ENCODE assay signal across 39 cellular contexts in the genomic region with DNA sequence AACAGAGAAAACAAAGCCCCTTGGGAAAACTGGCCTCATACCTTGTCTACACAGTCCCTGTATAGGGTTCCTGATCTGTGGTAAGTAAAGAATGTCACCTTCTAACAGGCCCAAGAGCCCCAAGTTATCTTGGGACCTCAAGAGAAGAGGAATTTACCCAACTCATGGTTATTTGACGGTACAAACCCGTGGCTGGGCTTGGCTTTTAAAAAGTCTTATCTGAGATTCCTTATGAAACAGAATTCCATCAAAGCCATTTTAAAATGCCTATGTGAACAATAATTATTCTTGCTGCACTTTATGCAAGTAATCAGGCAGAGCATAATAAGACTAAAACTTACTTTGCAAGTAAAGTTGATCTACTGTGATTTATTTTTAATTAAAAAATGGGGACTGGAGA. TPM values are rescaled to one million over a fixed set of nuclear protein-coding genes. Genes with fewer than 3 reads are reported as not detected.
"Had no signal": no experiment of that assay in that cellular context is flagged by ENCODE, and none has a peak within 500 bp of the region (broad histone marks: within the 10 kb centered on the region; RNA-seq: fewer than 3 reads in every experiment).

No MANE protein-coding gene starts in this region.

- H3K9me3 ChIP-seq: MG63 had no signal

- H3K36me3 ChIP-seq: MG63 had no signal

- H3K27me3 ChIP-seq: MG63 had no signal

- H3K4me3 ChIP-seq: MG63 had no signal

- DNase-seq: Karpas-422, Kasumi-1, MG63, MM.1S, MV-4-11, NCI-H1048, NCI-H1092, NCI-H1092 treated with DMSO at 0.1 percent for 48 hours, NCI-H1105, NCI-H1105 treated with DMSO at 0.1 percent for 48 hours, NCI-H1417, NCI-H1417 treated with DMSO at 0.1 percent for 48 hours, NCI-H1436, NCI-H1436 treated with DMSO at 0.1 percent for 48 hours, NCI-H146, NCI-H1694, NCI-H1694 treated with DMSO at 0.1 percent for 48 hours, NCI-H187, NCI-H187 treated with DMSO at 0.1 percent for 48 hours, NCI-H1930, NCI-H2029, NCI-H2029 treated with DMSO at 0.1 percent for 48 hours, NCI-H2081, NCI-H2081 treated with DMSO at 0.1 percent for 48 hours, NCI-H2107, NCI-H2171, NCI-H2171 treated with DMSO at 0.1 percent for 48 hours, NCI-H2227 treated with DMSO at 0.1 percent for 48 hours, NCI-H226, NCI-H345, NCI-H446, NCI-H446 treated with DMSO at 0.1 percent for 48 hours, NCI-H510A, NCI-H510A treated with DMSO at 0.1 percent for 48 hours, NCI-H524 had no signal

RNA-seq across cellular contexts. Expression of a gene that starts 52.6 kb away (rescaled TPM):
- total RNA-seq: LHCN-M2, M059J, MCF 10A, NCI-H460 had no signal
